ENCODE assay signal across 8 cellular contexts in genomic region chr17:37488009-37488604, GRCh38. TPM values are rescaled to one million over a fixed set of nuclear protein-coding genes. Genes with fewer than 3 reads are reported as not detected.
A peak's percentile ranks its signal among the peaks of the same experiment; 100 is the strongest.
DNase-seq lines count a peak whose midpoint lies in the region; ATAC-seq and TF ChIP-seq lines count a peak whose summit lies in the region.

No MANE protein-coding gene starts in this region.

- WGBS in tibial nerve, 2 donors: 33 to 34% methylated on average over 7 of the region's 7 CpGs

- no peaks in the 10 kb centered on the region for H3K9me2 ChIP-seq in Karpas-422 (replicated peaks; ENCODE audit: insufficient read depth, low read length)

- H3K4me1 ChIP-seq in Karpas-422 (ENCODE audit: low read length) (peaks cover 35% of the 10 kb centered on the region), lower lobe of right lung (peaks cover 41% of the 10 kb centered on the region), tibial nerve (peaks cover 0 to 51% (median 17%) of the 10 kb centered on the region in 4 donors)

- H3K36me3 ChIP-seq in Karpas-422 (ENCODE audit: insufficient read depth, low read length) (no peaks in the 10 kb centered on the region), lower lobe of right lung (no peaks in the 10 kb centered on the region), tibial nerve (no peaks in the 10 kb centered on the region)

- peaks cover 15% of the 10 kb centered on the region for H4K20me1 ChIP-seq in Karpas-422 (ENCODE audit: insufficient read depth, low read depth, low read length)

- peak overlapping the region; percentile 99 for H2AFZ ChIP-seq in Karpas-422 (ENCODE audit: low read length)

- TF ChIP-seq POLR2A in tibial nerve (IDR thresholded peaks at IDR 0.05): no peak

- CTCF ChIA-PET in GM10248 (lab: Yijun Ruan, JAX): interaction anchor here (0.6 to 1.1 kb wide), 2 partner anchors 8 to 50 kb away, joined by 3 to 4 read pairs; no protein-coding TSS in a partner anchor

- H3K27ac ChIP-seq in Karpas-422 (ENCODE audit: low read length) (no peak overlapping the region), lower lobe of right lung (peak overlapping the region; percentile 92), tibial nerve (peak overlapping the region; percentile 83 to 93 (median 86))

- H3K4me3 ChIP-seq in Karpas-422 (ENCODE audit: low read length): peak overlapping the region; percentile 81
- peak overlapping the region; percentile 85 for H3K4me3 ChIP-seq in lower lobe of right lung
- H3K4me3 ChIP-seq in tibial nerve: peak overlapping the region in 3 of 4 donors; percentile 76 to 91 (median 91)

- H3K27me3 ChIP-seq in Karpas-422 (ENCODE audit: low read length): no peaks in the 10 kb centered on the region
- H3K27me3 ChIP-seq in lower lobe of right lung (ENCODE audit: low read depth): no peaks in the 10 kb centered on the region
- no peaks in the 10 kb centered on the region for H3K27me3 ChIP-seq in tibial nerve

- ATAC-seq in lower lobe of right lung (peak; percentile 58 to 70), HG03280 (IDR thresholded peaks at IDR 0.05; ENCODE audit: unreplicated experiment) (no peak)

- intact Hi-C loops in lower lobe of right lung (cut with DNase I): no loop called here

- no peak for TF ChIP-seq EP300 in tibial nerve (IDR thresholded peaks at IDR 0.05)

- DNase-seq in DMS 273 treated with DMSO at 0.1 percent for 48 hours (lab: John Stamatoyannopoulos, UW) (peak; percentile 57), Karpas-422 (peak; percentile 51), SHP77 treated with DMSO at 0.1 percent for 48 hours (lab: John Stamatoyannopoulos, UW) (peak; percentile 58), dermis blood vessel endothelial cell (peak; percentile 95), lower lobe of right lung (no peak), tibial nerve (ENCODE audit: low spot score in 2 of 2) (no peak), GM10248 (ENCODE audit: extremely low spot score) (no peak)

- peak overlapping the region; percentile 82 for H3K9ac ChIP-seq in Karpas-422 (ENCODE audit: low read length)

- peak overlapping the region; percentile 97 for H3K4me2 ChIP-seq in Karpas-422 (ENCODE audit: low read depth, low read length, poor library complexity, severe bottlenecking)

- no peaks in the 10 kb centered on the region for H3K79me2 ChIP-seq in Karpas-422 (ENCODE audit: low read length)

- no peak for TF ChIP-seq CTCF in lower lobe of right lung (IDR thresholded peaks at IDR 0.05)
- no peak for TF ChIP-seq CTCF in tibial nerve (IDR thresholded peaks at IDR 0.05)
- TF ChIP-seq CTCF in GM10248 (IDR thresholded peaks at IDR 0.05; ENCODE audit: control extremely low read depth, extremely low read depth, low read depth, missing control alignments): no peak

- POLR2A ChIA-PET in GM10248 (lab: Yijun Ruan, JAX): no interaction called here

- no peaks in the 10 kb centered on the region for H3K9me3 ChIP-seq in Karpas-422 (ENCODE audit: low read length)
- no peaks in the 10 kb centered on the region for H3K9me3 ChIP-seq in lower lobe of right lung
- no peaks in the 10 kb centered on the region for H3K9me3 ChIP-seq in tibial nerve

RNA-seq across cellular contexts. Expression of gene DUSP14, which starts 1.6 kb away (rescaled TPM):
- total RNA-seq in Karpas-422 (2014; rRNA removed; shearing (Covaris generic); ENCODE audit: low replicate concordance): 12.2 and 17.8 TPM in 2 replicates
- total RNA-seq in dermis blood vessel endothelial cell (31.1 and 34.4 TPM in 2 replicates), lower lobe of right lung (7.7 TPM), tibial nerve (10 to 100 TPM; 14.7 to 27.8 (median 19.5) TPM)

Comparison
In these comparisons a context has a peak if more than half of its experiments do, and no peak if none do; other contexts are left out.
1. DNase-seq: peak in DMS 273 treated with DMSO at 0.1 percent for 48 hours (single experiment), Karpas-422 (single experiment), SHP77 treated with DMSO at 0.1 percent for 48 hours (single experiment) and dermis blood vessel endothelial cell (single experiment); none in lower lobe of right lung (single experiment), tibial nerve (0 of 2) and GM10248 (single experiment).
2. Peak in every context shown above with its lines, with median percentiles within 50 percentile points of each other: H3K4me3 ChIP-seq.